ENCODE assay signal across 19 cellular contexts in genomic region chr1:118049981-118050380, GRCh38.
DNase-seq lines count a peak whose midpoint lies in the region; ATAC-seq and TF ChIP-seq lines count a peak whose summit lies in the region.
"Had no signal": no experiment of that assay in that cellular context is flagged by ENCODE, and none has a peak within 500 bp of the region (broad histone marks: within the 10 kb centered on the region; RNA-seq: fewer than 3 reads in every experiment).

No MANE protein-coding gene starts in this region.

- TF ChIP-seq POLR2A in erythroblast (IDR thresholded peaks at IDR 0.05; ENCODE audit: low read length), result no peak

- DNase-seq in NCI-H146 (lab: John Stamatoyannopoulos, UW) (peak; percentile 9), NCI-H146 treated with DMSO at 0.1 percent for 48 hours (lab: John Stamatoyannopoulos, UW; ENCODE audit: unreplicated experiment) (no peak), COLO668 (lab: John Stamatoyannopoulos, UW; ENCODE audit: unreplicated experiment) (peak; percentile 22), MV-4-11 (lab: John Stamatoyannopoulos, UW) (peak; percentile 58), erythroblast (lab: John Stamatoyannopoulos, UW) (peak; percentile 15 to 41)
- no peak for DNase-seq in stimulated activated CD8-positive, alpha-beta memory T cell treated with anti-CD3 and anti-CD28 coated beads, Interleukin-4, amount 100 ng/mL, for 48 hours
- DNase-seq: Calu3; CD4-positive, alpha-beta T cell; KBM-7; NCI-H1092 treated with DMSO at 0.1 percent for 48 hours; NCI-H187; NCI-H2107; NCI-H774; PC-3; SIG-M5; T-cell had no signal

- no peak for ATAC-seq in GM21528 (IDR thresholded peaks at IDR 0.05; ENCODE audit: low FRiP score, unreplicated experiment)
- ATAC-seq: A549, PC-3, SK-N-SH treated with all-trans-retinoic acid at 6 μM for 48 hours, T-cell had no signal

Comparison
In these comparisons a context has a peak if more than half of its experiments do, and no peak if none do; other contexts are left out.
1. DNase-seq: peak in NCI-H146 (single experiment), COLO668 (single experiment), MV-4-11 (single experiment) and erythroblast (2 of 2); none in NCI-H146 treated with DMSO at 0.1 percent for 48 hours (single experiment) and stimulated activated CD8-positive, alpha-beta memory T cell treated with anti-CD3 and anti-CD28 coated beads, Interleukin-4, amount 100 ng/mL, for 48 hours (single experiment).